In the genomic region with DNA sequence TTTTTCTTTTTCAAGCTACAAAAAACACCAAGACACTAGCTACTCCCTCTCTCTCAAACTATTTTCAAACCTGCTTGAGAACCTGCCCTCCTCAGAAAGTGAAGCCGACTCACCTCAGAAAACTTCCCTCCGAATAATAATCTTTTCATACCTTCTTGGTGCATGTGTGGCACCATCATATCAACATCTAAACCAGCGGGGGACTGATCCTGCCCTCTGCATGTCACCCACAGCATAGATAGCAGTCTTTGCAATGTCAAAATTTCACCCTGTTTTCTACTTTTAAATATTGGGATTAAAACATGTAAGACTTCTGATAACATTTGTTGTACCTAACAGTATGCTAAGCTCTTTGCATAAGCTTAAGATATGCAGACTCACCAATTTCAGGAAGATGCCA, we compare ENCODE assay signal across 16 cellular contexts.
"Had no signal": no experiment of that assay in that cellular context is flagged by ENCODE, and none has a peak within 500 bp of the region (broad histone marks: within the 10 kb centered on the region; RNA-seq: fewer than 3 reads in every experiment).

No MANE protein-coding gene starts in this region.

- H3K79me2 ChIP-seq: parathyroid adenoma had no signal

- H3K4me3 ChIP-seq: adrenal gland, esophagus squamous epithelium, heart right ventricle, mucosa of descending colon, thoracic aorta, upper lobe of right lung had no signal

- DNase-seq: activated CD4-positive, alpha-beta T cell treated with anti-CD3 and anti-CD28 coated beads, Interleukin-2, amount 50 U/mL, for 4 hours; activated gamma-delta T cell treated with Interleukin-2 at 50 U/mL for 16 hours; adrenal gland; effector CD8-positive, alpha-beta T cell; esophagus squamous epithelium; heart right ventricle; left ventricle myocardium superior; mucosa of descending colon; naive B cell; stimulated activated naive B cell treated with anti-CD40 and anti-IgM and Interleukin-4, amounts not matched to agents 10 μg/mL and 1 μg/mL and 100 μg/mL, for 72 hours; upper lobe of right lung; WERI-Rb-1 had no signal

- H2AFZ ChIP-seq: parathyroid adenoma had no signal

- H3K27ac ChIP-seq: adrenal gland, esophagus squamous epithelium, heart right ventricle, neutrophil, parathyroid adenoma, thoracic aorta, upper lobe of right lung, WERI-Rb-1 had no signal

- H3K9me3 ChIP-seq: adrenal gland, esophagus squamous epithelium, neutrophil, thoracic aorta, upper lobe of right lung had no signal

- H3K27me3 ChIP-seq: adrenal gland, esophagus squamous epithelium, heart right ventricle, neutrophil, upper lobe of right lung had no signal

- H3K9ac ChIP-seq: parathyroid adenoma had no signal

- H3K36me3 ChIP-seq: adrenal gland, esophagus squamous epithelium, heart right ventricle, neutrophil, thoracic aorta, upper lobe of right lung, WERI-Rb-1 had no signal

- H3K4me1 ChIP-seq: adrenal gland, esophagus squamous epithelium, heart right ventricle, parathyroid adenoma, upper lobe of right lung had no signal

- ATAC-seq: activated naive CD4-positive, alpha-beta T cell treated with anti-CD3 and anti-CD28 coated beads, Interleukin-2, amount 50 U/mL, for 72 hours; heart right ventricle; left ventricle myocardium superior; mucosa of descending colon; stimulated activated naive B cell treated with anti-CD40 and anti-IgM and Interleukin-4, amounts not matched to agents 10 μg/mL and 1 μg/mL and 100 μg/mL, for 72 hours; upper lobe of right lung had no signal
